ENCODE assay signal across 3 cellular contexts in the genomic region with DNA sequence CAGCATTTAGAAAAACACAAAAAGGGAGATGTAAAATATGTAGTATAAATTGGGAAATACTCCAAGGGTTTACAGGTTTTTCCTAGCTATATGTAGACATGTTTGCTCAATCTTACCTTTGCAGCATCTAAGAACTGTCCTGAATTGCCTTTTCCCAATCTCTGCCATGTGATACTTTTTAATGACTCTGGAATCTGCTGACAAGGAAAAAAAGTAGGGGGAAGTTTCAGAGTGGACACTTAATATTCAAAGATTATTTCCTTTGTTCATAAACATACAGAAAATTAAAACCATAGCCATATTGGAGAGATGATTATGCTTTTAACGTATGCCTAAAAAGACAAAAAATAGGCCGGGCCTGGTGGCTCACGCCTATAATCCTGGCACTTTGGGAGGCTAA.
TF ChIP-seq lines count a peak whose summit lies in the region.

No MANE protein-coding gene starts in this region.

TF ChIP-seq in GM12891, 5 proteins besides CTCF, POLR2A, EP300 and RAD21:
- TF ChIP-seq POLR2AphosphoS5 (IDR thresholded peaks at IDR 0.05; ENCODE audit: low read depth, low read length) = no peak
- TF ChIP-seq POU2F2 (IDR thresholded peaks at IDR 0.05; ENCODE audit: low read depth, low read length) = no peak
- no peak for TF ChIP-seq SPI1 (IDR thresholded peaks at IDR 0.05; ENCODE audit: low read depth, low read length)
- TF ChIP-seq TAF1 (IDR thresholded peaks at IDR 0.05; ENCODE audit: low read depth, low read length) = no peak
- TF ChIP-seq PAX5 (IDR thresholded peaks at IDR 0.05; ENCODE audit: insufficient read depth, low read length, severe bottlenecking) = no peak

TF ChIP-seq in IMR-90, 13 proteins besides CTCF, POLR2A, EP300 and RAD21:
- TF ChIP-seq BHLHE40 (IDR thresholded peaks at IDR 0.05; ENCODE audit: low read depth, low read length) (no peak), USF2 (IDR thresholded peaks at IDR 0.05; ENCODE audit: low read depth, low read length) (no peak), NFE2L2 (IDR thresholded peaks at IDR 0.05; ENCODE audit: low read depth, low read length) (no peak), SMC3 (IDR thresholded peaks at IDR 0.05; ENCODE audit: low read depth, low read length) (no peak), MAFK (IDR thresholded peaks at IDR 0.05; ENCODE audit: low read depth, low read length) (peak; percentile 79), RFX5 (IDR thresholded peaks at IDR 0.05; ENCODE audit: low read depth, low read length) (no peak)

TF ChIP-seq in K562, 482 proteins besides CTCF, POLR2A, EP300 and RAD21:
- TF ChIP-seq ATF3 (IDR thresholded peaks at IDR 0.05) (no peak), ATF3 (CRISPR knock-in tag; conservative IDR thresholded peaks at IDR 0.05) (no peak), MAFF (IDR thresholded peaks at IDR 0.05; ENCODE audit: low read length) (peak; percentile 42; the same call in 1 of the 2 replicates), AFF4 (CRISPR knock-in tag; IDR thresholded peaks at IDR 0.05) (no peak), MITF (IDR thresholded peaks at IDR 0.05) (no peak), MAFG (tag; conservative IDR thresholded peaks at IDR 0.05) (0 out of 2 replicates have a peak, but pooled peaks have one; percentile 10), MAFK (IDR thresholded peaks at IDR 0.05; ENCODE audit: low read length) (peak; percentile 57), BCOR (IDR thresholded peaks at IDR 0.05) (no peak), ZNF316 (IDR thresholded peaks at IDR 0.05) (peak; percentile 64)
